ENCODE assay signal across 17 cellular contexts in genomic region chr7:106521115-106521514, GRCh38.
A peak's percentile ranks its signal among the peaks of the same experiment; 100 is the strongest.
DNase-seq lines count a peak whose midpoint lies in the region; ATAC-seq, FAIRE-seq and TF ChIP-seq lines count a peak whose summit lies in the region.
"Had no signal": no experiment of that assay in that cellular context is flagged by ENCODE, and none has a peak within 500 bp of the region (broad histone marks: within the 10 kb centered on the region; RNA-seq: fewer than 3 reads in every experiment).

No MANE protein-coding gene starts in this region.

- H2AFZ ChIP-seq in H1 (ENCODE audit: low read length), result 0 out of 2 replicates have a peak overlapping the region, but pooled peaks have one; percentile 29

- H3K4me3 ChIP-seq in H1 (ENCODE audit: extremely low read depth in 1 of 4, insufficient read depth in 2 of 4, low read depth in 3 of 4, low read length in 4 of 4) (no peak overlapping the region), tibial nerve (no peak overlapping the region)
- H3K4me3 ChIP-seq: MG63, tibial artery had no signal

- no peak overlapping the region for H3K4ac ChIP-seq in H1 (replicated peaks; ENCODE audit: insufficient read length, low read depth, low read length)

- CTCF ChIA-PET in H1 (lab: Charles Lee; ENCODE audit: partially characterized antibody), result interaction anchor here (1.3 kb wide), 1 partner anchor 253 kb away, joined by 3 read pairs; no protein-coding TSS in a partner anchor

- H3K18ac ChIP-seq in H1 (ENCODE audit: extremely low read depth, low read length), result no peak overlapping the region

- no peaks in the 10 kb centered on the region; the same call in 1 of the 2 replicates for H3K23me2 ChIP-seq in H1 (ENCODE audit: low read depth, low read length)

- H4K5ac ChIP-seq in H1 (ENCODE audit: insufficient read length, low read depth, low read length), result no peak overlapping the region

- H3K9ac ChIP-seq in H1 (replicated peaks in 1 of 4; ENCODE audit: extremely low read depth in 1 of 4, low read depth in 3 of 4, low read length in 3 of 4), result no peak overlapping the region

- H2BK120ac ChIP-seq in H1 (replicated peaks; ENCODE audit: low read depth, low read length), result no peak overlapping the region

- H3K4me2 ChIP-seq in H1 (ENCODE audit: insufficient read depth in 1 of 2, low read depth in 2 of 2, low read length in 2 of 2), result no peak overlapping the region

- H3K27ac ChIP-seq in H1 (ENCODE audit: low read depth, low read length) (no peak overlapping the region), tibial nerve (no peak overlapping the region)
- H3K27ac ChIP-seq: tibial artery had no signal

- ATAC-seq in HG02798 (IDR thresholded peaks at IDR 0.05; ENCODE audit: poor library complexity, unreplicated experiment), result no peak
- ATAC-seq in HG02852 (IDR thresholded peaks at IDR 0.05; ENCODE audit: unreplicated experiment), result no peak
- ATAC-seq: sciatic nerve had no signal

- H3K56ac ChIP-seq in H1 (replicated peaks; ENCODE audit: insufficient read length, low read depth, low read length), result no peak overlapping the region

- no peak overlapping the region for H2BK5ac ChIP-seq in H1 (ENCODE audit: low read depth, low read length)

- H3K14ac ChIP-seq in H1 (ENCODE audit: insufficient read length), result no peak overlapping the region

- TF ChIP-seq EP300 in H1 (IDR thresholded peaks at IDR 0.05; ENCODE audit: borderline replicate concordance in 1 of 2, low read depth in 2 of 2, low read length in 2 of 2) (no peak), tibial nerve (IDR thresholded peaks at IDR 0.05) (no peak)

- no peaks in the 10 kb centered on the region; a peak in 1 of 7 replicates for H3K27me3 ChIP-seq in H1 (replicated peaks in 1 of 4; ENCODE audit: control insufficient read depth in 3 of 4, extremely low read depth in 1 of 4, insufficient read depth in 3 of 4, low read length in 3 of 4)
- H3K27me3 ChIP-seq in tibial nerve, result no peaks in the 10 kb centered on the region
- H3K27me3 ChIP-seq: MG63 had no signal

- DNase-seq in stimulated activated CD4-positive, alpha-beta T cell treated with anti-CD3 and anti-CD28 coated beads, Interleukin-15, amount 100 ng/mL, for 24 hours, result peak; percentile 15
- no peak for DNase-seq in stimulated activated CD4-positive, alpha-beta T cell treated with anti-CD3 and anti-CD28 coated beads, Interleukin-4, amount 100 ng/mL, for 4 hours
- DNase-seq in HT-29 (ENCODE audit: low spot score) (peak; percentile 50), H1 (ENCODE audit: low read depth in 1 of 2, low spot score in 2 of 2) (no peak), OCI-M1 (lab: John Stamatoyannopoulos, UW) (no peak), tibial nerve (ENCODE audit: low spot score in 2 of 2) (no peak)
- DNase-seq: foreskin melanocyte; MG63; NCI-H2029 treated with DMSO at 0.1 percent for 48 hours; NCI-H748 treated with DMSO at 0.1 percent for 48 hours; stimulated activated CD4-positive, alpha-beta T cell treated with anti-CD3 and anti-CD28 coated beads, Interleukin-2, amount 100 ng/mL, for 48 hours; tibial artery had no signal

- peaks cover 0 to 4% (median 0%) of the 10 kb centered on the region in 4 experiments; a peak in 1 of 7 replicates for H3K4me1 ChIP-seq in H1 (replicated peaks in 1 of 4; ENCODE audit: control insufficient read depth in 3 of 4, insufficient read depth in 4 of 4, low read length in 3 of 4)
- H3K4me1 ChIP-seq in tibial nerve, result no peaks in the 10 kb centered on the region

- FAIRE-seq in H1 (lab: Jason Lieb, UNC), result no peak
- FAIRE-seq: D721Med, endometrium had no signal

- H4K20me1 ChIP-seq in H1 (replicated peaks in 1 of 2; ENCODE audit: control insufficient read depth in 1 of 2, insufficient read depth in 2 of 2, low read length in 2 of 2), result no peaks in the 10 kb centered on the region

- no peak overlapping the region for H2BK15ac ChIP-seq in H1 (ENCODE audit: low read length)

- no peak overlapping the region for H3K23ac ChIP-seq in H1 (ENCODE audit: insufficient read length)

- no peaks in the 10 kb centered on the region for H3K79me1 ChIP-seq in H1 (ENCODE audit: low read depth, low read length)

- no peak overlapping the region for H4K91ac ChIP-seq in H1 (replicated peaks; ENCODE audit: insufficient read length, low read length)

- H3K9me3 ChIP-seq in H1 (ENCODE audit: insufficient read depth in 2 of 2, low read depth in 1 of 2, low read length in 1 of 2) (no peaks in the 10 kb centered on the region), tibial nerve (no peaks in the 10 kb centered on the region)
- H3K9me3 ChIP-seq: MG63, tibial artery had no signal

- WGBS in H1 (ENCODE audit: extremely low coverage in 1 of 2, insufficient coverage in 1 of 2, insufficient read length in 1 of 2, insufficient replicate concordance in 2 of 2, low coverage in 1 of 2, low lambda C conversion rate in 2 of 2, missing lambda C conversion rate in 1 of 2), 2 experiments, result 81% methylated on average over 3 of the region's 3 CpGs; no CpG with 5 or more reads in 1 of the 2 experiments
- WGBS in tibial nerve, 2 donors, result 70 to 75% methylated on average over 3 of the region's 3 CpGs

- no peak overlapping the region for H4K8ac ChIP-seq in H1 (ENCODE audit: extremely low read depth, insufficient read depth, low read length)

- TF ChIP-seq RAD21 in H1 (IDR thresholded peaks at IDR 0.05 in 1 of 2, conservative IDR thresholded peaks at IDR 0.05 in 1 of 2; ENCODE audit: low read depth in 2 of 2, low read length in 2 of 2), result peak in 1 of 2 experiments; percentile 44; a peak in 2 of 4 replicates

- H2AK5ac ChIP-seq in H1 (ENCODE audit: low read depth, low read length), result no peak overlapping the region

- H3K36me3 ChIP-seq in H1 (ENCODE audit: control insufficient read depth in 2 of 4, insufficient read depth in 4 of 4, low read length in 3 of 4) (no peaks in the 10 kb centered on the region), tibial nerve (no peaks in the 10 kb centered on the region)
- H3K36me3 ChIP-seq: MG63, tibial artery had no signal

- TF ChIP-seq CTCF in H1 (IDR thresholded peaks at IDR 0.05; ENCODE audit: control extremely low read depth in 1 of 3, insufficient read depth in 1 of 3, low read depth in 1 of 3, low read length in 3 of 3) (peak; percentile 3 to 39 (median 19)), tibial nerve (IDR thresholded peaks at IDR 0.05) (no peak)

- H2BK20ac ChIP-seq in H1 (ENCODE audit: low read length), result no peak overlapping the region

- no peak for TF ChIP-seq POLR2A in H1 (IDR thresholded peaks at IDR 0.05; ENCODE audit: control extremely low read depth in 1 of 2, low read depth in 2 of 2, low read length in 2 of 2)
- no peak for TF ChIP-seq POLR2A in tibial nerve (IDR thresholded peaks at IDR 0.05)

- H3K79me2 ChIP-seq in H1 (ENCODE audit: control insufficient read depth in 1 of 2, insufficient read depth in 2 of 2, low read length in 2 of 2), result no peaks in the 10 kb centered on the region

- POLR2A ChIA-PET in H1 (lab: Charles Lee; ENCODE audit: partially characterized antibody), result no interaction called here

- no peak overlapping the region; the same call in 1 of the 2 replicates for H2BK12ac ChIP-seq in H1 (ENCODE audit: low read depth, low read length)

TF ChIP-seq in H1, 55 proteins besides CTCF, POLR2A, EP300 and RAD21 (continues in another document):
- TF ChIP-seq JUND (IDR thresholded peaks at IDR 0.05; ENCODE audit: low read length) (no peak), CTBP2 (IDR thresholded peaks at IDR 0.05; ENCODE audit: borderline replicate concordance, insufficient read depth, insufficient read length, low read length) (no peak), CHD2 (IDR thresholded peaks at IDR 0.05; ENCODE audit: low read length) (no peak), NRF1 (IDR thresholded peaks at IDR 0.05; ENCODE audit: low read depth, low read length) (no peak), ZNF274 (IDR thresholded peaks at IDR 0.05; ENCODE audit: borderline replicate concordance, extremely low read depth, low read length) (no peak), FOSL1 (IDR thresholded peaks at IDR 0.05; ENCODE audit: insufficient read depth, low read depth, low read length) (no peak), SAP30 (IDR thresholded peaks at IDR 0.05; ENCODE audit: insufficient read depth, insufficient replicate concordance, low read length) (no peak)

Comparison
In these comparisons a context has a peak if more than half of its experiments do, and no peak if none do; other contexts are left out.
1. DNase-seq: peak in stimulated activated CD4-positive, alpha-beta T cell treated with anti-CD3 and anti-CD28 coated beads, Interleukin-15, amount 100 ng/mL, for 24 hours (single experiment) and HT-29 (single experiment); none in stimulated activated CD4-positive, alpha-beta T cell treated with anti-CD3 and anti-CD28 coated beads, Interleukin-4, amount 100 ng/mL, for 4 hours (0 of 2), H1 (0 of 2), OCI-M1 (single experiment) and tibial nerve (0 of 2).
2. CTCF ChIP-seq: peak in H1 (3 of 3); none in tibial nerve (0 of 5).